26 cellular contexts compared by ENCODE assay signal in genomic region chr6:100445512-100445911, GRCh38. TPM values are rescaled to one million over a fixed set of nuclear protein-coding genes. Genes with fewer than 3 reads are reported as not detected.
"Had no signal": no experiment of that assay in that cellular context is flagged by ENCODE, and none has a peak within 500 bp of the region (broad histone marks: within the 10 kb centered on the region; RNA-seq: fewer than 3 reads in every experiment).

No MANE protein-coding gene starts in this region.

- H3K36me3 ChIP-seq: neural progenitor cell, ovary, right lobe of liver, sigmoid colon, suprapubic skin, tibial nerve, upper lobe of left lung, vagina had no signal

- H3K4me3 ChIP-seq: neural progenitor cell, ovary, right lobe of liver, sigmoid colon, suprapubic skin, testis, tibial nerve, upper lobe of left lung, vagina had no signal

- H3K27me3 ChIP-seq: ovary, testis had no signal

- DNase-seq: natural killer cell; occipital lobe; ovary; posterior cingulate gyrus; psoas muscle; right cardiac atrium; right lobe of liver; sigmoid colon; small intestine; stimulated activated CD4-positive, alpha-beta T cell treated with anti-CD3 and anti-CD28 coated beads, Interleukin-15, amount 100 ng/mL, for 24 hours; stimulated activated CD4-positive, alpha-beta T cell treated with anti-CD3 and anti-CD28 coated beads, Interleukin-2, amount 100 ng/mL, for 24 hours; stimulated activated CD4-positive, alpha-beta T cell treated with anti-CD3 and anti-CD28 coated beads, Interleukin-2, amount 100 ng/mL, for 48 hours; stimulated activated CD4-positive, alpha-beta T cell treated with anti-CD3 and anti-CD28 coated beads, Interleukin-4, amount 100 ng/mL, for 24 hours; stimulated activated naive B cell treated with anti-CD40 and anti-IgM and Interleukin-4, amounts not matched to agents 10 μg/mL and 1 μg/mL and 100 μg/mL, for 72 hours; stimulated activated naive CD8-positive, alpha-beta T cell treated with anti-CD3 and anti-CD28 coated beads, Interleukin-15, amount 100 ng/mL, for 72 hours; stimulated activated naive CD8-positive, alpha-beta T cell treated with anti-CD3 and anti-CD28 coated beads, Interleukin-15, Interleukin-2, amounts not matched to agents 100 U/mL and 50 U/mL, for 24 hours; substantia nigra; testis; trophoblast cell; upper lobe of left lung had no signal

- H3K4me1 ChIP-seq: neural progenitor cell, parathyroid adenoma, psoas muscle, right lobe of liver had no signal

- H3K9ac ChIP-seq: neural progenitor cell, parathyroid adenoma had no signal

- H3K27ac ChIP-seq: neural progenitor cell, ovary, parathyroid adenoma, psoas muscle, right lobe of liver, sigmoid colon, suprapubic skin, testis, tibial nerve, upper lobe of left lung, vagina had no signal

- H3K9me3 ChIP-seq: psoas muscle, right lobe of liver, sigmoid colon, suprapubic skin, testis, tibial nerve, upper lobe of left lung, vagina had no signal

RNA-seq across cellular contexts. Expression of gene SIM1, which starts 19.2 kb away (rescaled TPM):
- polyA plus RNA-seq: neural cell, ovary, right cardiac atrium, sigmoid colon, small intestine had no signal
